In genomic region chr7:19128856-19129255, GRCh38 we compare ENCODE assay signal across 34 cellular contexts. TPM values are rescaled to one million over a fixed set of nuclear protein-coding genes. Genes with fewer than 3 reads are reported as not detected.
"Had no signal": no experiment of that assay in that cellular context is flagged by ENCODE, and none has a peak within 500 bp of the region (broad histone marks: within the 10 kb centered on the region; RNA-seq: fewer than 3 reads in every experiment).

No MANE protein-coding gene starts in this region.

- H3K27me3 ChIP-seq: MG63, Peyer's patch had no signal

- FAIRE-seq: bronchial epithelial cell, TTC549 had no signal

- H3K27ac ChIP-seq: Peyer's patch had no signal

- H3K27ac Mint-ChIP-seq: activated CD8-positive, alpha-beta T cell treated with anti-CD3 and anti-CD28 coated beads for 36 hours; activated naive CD4-positive, alpha-beta T cell treated with anti-CD3 and anti-CD28 coated beads, Interleukin-2, amount 50 U/mL, for 24 hours; activated naive CD8-positive, alpha-beta T cell treated with anti-CD3 and anti-CD28 coated beads, Interleukin-2, amount 10 ng/mL, durations not matched to agents 7 days and 5 days; activated T-helper 2 cell treated with anti-CD3 and anti-CD28 coated beads, Interferon-gamma antibody, Interleukin-2, Interleukin-4, amounts not matched to agents 10 μg/mL and 5 μg/mL and 100 μg/mL, durations not matched to agents 14 hours and 24 hours and 36 hours; brain had no signal

- ATAC-seq: activated CD8-positive, alpha-beta T cell treated with anti-CD3 and anti-CD28 coated beads for 36 hours; PC-3 had no signal

- H3K4me1 Mint-ChIP-seq: activated naive CD4-positive, alpha-beta T cell treated with anti-CD3 and anti-CD28 coated beads, Interleukin-2, amount 50 U/mL, for 24 hours; activated naive CD8-positive, alpha-beta T cell treated with anti-CD3 and anti-CD28 coated beads, Interleukin-2, amount 10 ng/mL, durations not matched to agents 7 days and 5 days; brain had no signal

- H3K27me3 Mint-ChIP-seq: activated CD8-positive, alpha-beta T cell treated with anti-CD3 and anti-CD28 coated beads for 36 hours; activated naive CD8-positive, alpha-beta T cell treated with anti-CD3 and anti-CD28 coated beads, Interleukin-2, amount 10 ng/mL, durations not matched to agents 7 days and 5 days had no signal

- DNase-seq: activated CD4-positive, alpha-beta T cell treated with anti-CD3 and anti-CD28 coated beads, Interleukin-2, amount 50 U/mL, for 1 hour; activated CD8-positive, alpha-beta T cell treated with anti-CD3 and anti-CD28 coated beads for 36 hours; activated gamma-delta T cell; activated naive CD4-positive, alpha-beta T cell treated with Interleukin-2 at 50 U/mL for 16 hours; activated naive CD8-positive, alpha-beta T cell treated with anti-CD3 and anti-CD28 coated beads, Interleukin-2, amount 10 ng/mL, durations not matched to agents 7 days and 5 days; activated T-cell treated with anti-CD3 and anti-CD28 coated beads, Interleukin-2, amount 50 U/mL, for 1 hour; anterior cingulate cortex; caudate nucleus; cerebellar nuclear complex; Kasumi-1; KG1; MG63; NCI-H1092; NCI-H1436 treated with DMSO at 0.1 percent for 48 hours; NCI-H187; NCI-H2029 treated with DMSO at 0.1 percent for 48 hours; NCI-H2107; NCI-H2171; NCI-H510A; NCI-H526; NCI-H748 treated with DMSO at 0.1 percent for 48 hours; NK-92 treated with Interleukin-12 subunit alpha and Interleukin-12 subunit beta, amount 100 ng/mL, for 24 hours; PC-3; Peyer's patch; RPMI8226; SIG-M5 had no signal

- H3K4me1 ChIP-seq: Peyer's patch had no signal

- H3K9me3 Mint-ChIP-seq: activated CD8-positive, alpha-beta T cell treated with anti-CD3 and anti-CD28 coated beads for 36 hours; activated naive CD4-positive, alpha-beta T cell treated with anti-CD3 and anti-CD28 coated beads, Interleukin-2, amount 50 U/mL, for 24 hours; activated naive CD8-positive, alpha-beta T cell treated with anti-CD3 and anti-CD28 coated beads, Interleukin-2, amount 10 ng/mL, durations not matched to agents 7 days and 5 days; activated T-helper 2 cell treated with anti-CD3 and anti-CD28 coated beads, Interferon-gamma antibody, Interleukin-2, Interleukin-4, amounts not matched to agents 10 μg/mL and 5 μg/mL and 100 μg/mL, durations not matched to agents 14 hours and 24 hours and 36 hours; brain had no signal

- H3K36me3 ChIP-seq: MG63, Peyer's patch had no signal

- H3K4me3 Mint-ChIP-seq: activated CD8-positive, alpha-beta T cell treated with anti-CD3 and anti-CD28 coated beads for 36 hours; activated naive CD4-positive, alpha-beta T cell treated with anti-CD3 and anti-CD28 coated beads, Interleukin-2, amount 50 U/mL, for 24 hours; activated naive CD8-positive, alpha-beta T cell treated with anti-CD3 and anti-CD28 coated beads, Interleukin-2, amount 10 ng/mL, durations not matched to agents 7 days and 5 days; brain had no signal

- H3K36me3 Mint-ChIP-seq: activated naive CD4-positive, alpha-beta T cell treated with anti-CD3 and anti-CD28 coated beads, Interleukin-2, amount 50 U/mL, for 24 hours; activated naive CD8-positive, alpha-beta T cell treated with anti-CD3 and anti-CD28 coated beads, Interleukin-2, amount 10 ng/mL, durations not matched to agents 7 days and 5 days; brain had no signal

- H3K4me3 ChIP-seq: MG63, Peyer's patch had no signal

- H3K9me3 ChIP-seq: MG63, Peyer's patch had no signal

RNA-seq across cellular contexts. Expression of gene TWIST1, which starts 11.4 kb away (rescaled TPM):
- total RNA-seq: activated naive CD8-positive, alpha-beta T cell treated with anti-CD3 and anti-CD28 coated beads, Interleukin-2, amount 10 ng/mL, durations not matched to agents 7 days and 5 days had no signal

RNA-seq across cellular contexts. Expression of gene FERD3L, which starts 16.4 kb away (rescaled TPM):
- total RNA-seq: activated CD8-positive, alpha-beta memory T cell treated with anti-CD3 and anti-CD28 coated beads for 36 hours; activated CD8-positive, alpha-beta T cell treated with anti-CD3 and anti-CD28 coated beads for 36 hours; activated naive CD8-positive, alpha-beta T cell treated with anti-CD3 and anti-CD28 coated beads, Interleukin-2, amount 10 ng/mL, durations not matched to agents 7 days and 5 days; activated T-helper 2 cell treated with anti-CD3 and anti-CD28 coated beads, Interferon-gamma antibody, Interleukin-2, Interleukin-4, amounts not matched to agents 10 μg/mL and 5 μg/mL and 100 μg/mL, durations not matched to agents 14 hours and 24 hours and 36 hours; bronchial epithelial cell; PC-3; Peyer's patch; T-helper 1 cell treated with Interleukin-12 subunit alpha and Interleukin-12 subunit beta and Interleukin-4 antibody, amounts not matched to agents 30 ng/mL and 1 ng/mL, for 36 hours; T-helper 2 cell treated with Interferon-gamma antibody and Interleukin-4, amounts not matched to agents 100 ng/mL and 5 ng/mL, for 36 hours had no signal
